In genomic region chr11:116543099-116543498, GRCh38 we compare ENCODE assay signal across 8 cellular contexts.
"Had no signal": no experiment of that assay in that cellular context is flagged by ENCODE, and none has a peak within 500 bp of the region (broad histone marks: within the 10 kb centered on the region; RNA-seq: fewer than 3 reads in every experiment).

No MANE protein-coding gene starts in this region.

- H3K9ac ChIP-seq: GM23248 had no signal

- H3K4me3 ChIP-seq: GM23248, HAP-1 had no signal

- DNase-seq: GM23248, GOT3, H7, HFFc6, KBM-7 had no signal

- H3K4me1 ChIP-seq: HAP-1 had no signal

- H3K9me3 ChIP-seq: HAP-1 had no signal

- H3K36me3 ChIP-seq: HAP-1 had no signal

- H3K27ac ChIP-seq: GM23248 had no signal

- FAIRE-seq: HTR-8/SVneo had no signal

- ATAC-seq: HCT116 had no signal

- H2AFZ ChIP-seq: GM23248 had no signal
